ENCODE assay signal across 11 cellular contexts in the genomic region with DNA sequence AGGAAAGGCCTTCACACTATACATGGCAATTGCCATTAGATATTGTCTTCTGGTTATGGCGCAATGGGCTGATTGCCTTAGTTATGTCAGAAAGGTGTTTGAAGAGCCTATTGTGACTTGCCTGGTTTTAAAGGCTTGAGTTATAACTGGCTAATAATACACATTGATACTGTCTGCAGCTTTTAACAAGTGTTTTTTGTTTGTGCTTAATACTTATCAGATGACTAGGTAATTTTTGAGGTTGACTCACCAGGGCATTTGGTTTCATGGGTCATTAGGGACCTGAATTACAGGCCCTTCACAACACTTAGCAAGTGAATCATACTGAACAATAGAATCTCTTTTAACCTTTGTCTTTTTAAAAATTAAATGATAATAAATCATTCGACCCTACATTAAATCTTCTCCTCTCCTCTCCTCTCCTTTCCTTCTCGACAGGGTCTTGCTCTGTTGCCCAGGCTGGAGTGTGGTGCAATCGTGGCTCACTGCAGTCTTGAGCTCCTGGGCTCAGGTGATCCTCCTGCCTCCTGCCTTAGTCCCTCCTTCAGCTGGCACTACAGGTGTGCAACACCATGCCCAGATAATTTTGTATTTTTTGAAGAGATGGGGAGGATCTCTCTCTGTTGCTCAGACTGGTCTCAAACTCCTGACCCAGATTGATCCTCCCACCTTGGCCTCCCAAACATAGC.
DNase-seq lines count a peak whose midpoint lies in the region; ATAC-seq and TF ChIP-seq lines count a peak whose summit lies in the region.
"Had no signal": no experiment of that assay in that cellular context is flagged by ENCODE, and none has a peak within 500 bp of the region (broad histone marks: within the 10 kb centered on the region; RNA-seq: fewer than 3 reads in every experiment).

No MANE protein-coding gene starts in this region.

- no peak overlapping the region for H3K9ac ChIP-seq in HCT116 (ENCODE audit: low read length)
- no peak overlapping the region for H3K9ac ChIP-seq in adipocyte (ENCODE audit: low read length)

- H3K4me2 ChIP-seq in HCT116 (ENCODE audit: low read length): peak overlapping the region; percentile 38

- no peak overlapping the region for H3K27ac ChIP-seq in HCT116 (ENCODE audit: low read depth, low read length)
- H3K27ac ChIP-seq: cardiac muscle cell had no signal

- H3K9me3 ChIP-seq in HCT116 (ENCODE audit: control insufficient read depth in 1 of 2, insufficient read depth in 1 of 2, low read depth in 1 of 2, low read length in 2 of 2): no peaks in the 10 kb centered on the region
- no peaks in the 10 kb centered on the region for H3K9me3 ChIP-seq in adipocyte (ENCODE audit: control insufficient read depth, low read length)
- no peaks in the 10 kb centered on the region for H3K9me3 ChIP-seq in HAP-1

- no peaks in the 10 kb centered on the region for H3K79me2 ChIP-seq in HCT116 (ENCODE audit: insufficient read depth, low read length)

- TF ChIP-seq CTCF in AG04449 (IDR thresholded peaks at IDR 0.05; ENCODE audit: insufficient read depth, low read length, missing control alignments) (no peak), HCT116 (IDR thresholded peaks at IDR 0.05 in 2 of 3, conservative IDR thresholded peaks at IDR 0.05 in 1 of 3; ENCODE audit: borderline replicate concordance in 1 of 3, insufficient read depth in 1 of 3, low read depth in 2 of 3, low read length in 2 of 3) (no peak)

- peak; percentile 26 for DNase-seq in AG04449 (ENCODE audit: low read depth, low spot score)
- DNase-seq in HCT116 (ENCODE audit: low read depth, low spot score): peak; percentile 75
- DNase-seq in adipocyte (ENCODE audit: low read depth): peak; percentile 63
- DNase-seq in iris pigment epithelial cell (ENCODE audit: low read depth): peak; percentile 74
- DNase-seq in NCI-H526 (lab: John Stamatoyannopoulos, UW): no peak
- DNase-seq in HAP-1 (ENCODE audit: low spot score in 2 of 2): no peak
- DNase-seq in SKM-1 (lab: John Stamatoyannopoulos, UW; ENCODE audit: unreplicated experiment): no peak
- no peak for DNase-seq in activated CD8-positive, alpha-beta memory T cell treated with anti-CD3 and anti-CD28 coated beads, Interleukin-2, amount 50 U/mL, for 4 hours
- DNase-seq: COR-L47, NCI-H2107 had no signal

- CTCF ChIA-PET in AG04449 (lab: Yijun Ruan, JAX): no interaction called here
- CTCF ChIA-PET in HCT116 (lab: Charles Lee): no interaction called here

- H3K36me3 ChIP-seq in HCT116 (ENCODE audit: control insufficient read depth in 1 of 2, insufficient read depth in 2 of 2, low read length in 2 of 2) (no peaks in the 10 kb centered on the region), adipocyte (ENCODE audit: control insufficient read depth, insufficient read depth, low read length, severe bottlenecking) (no peaks in the 10 kb centered on the region), HAP-1 (replicated peaks) (no peaks in the 10 kb centered on the region)
- H3K36me3 ChIP-seq: cardiac muscle cell had no signal

- H3K4me3 ChIP-seq in AG04449 (ENCODE audit: low read depth, low read length) (no peak overlapping the region), HCT116 (replicated peaks in 1 of 2; ENCODE audit: low read depth in 1 of 2, low read length in 2 of 2) (no peak overlapping the region), adipocyte (ENCODE audit: low read length) (no peak overlapping the region), HAP-1 (no peak overlapping the region)
- H3K4me3 ChIP-seq: cardiac muscle cell had no signal

- peak; percentile 65 for ATAC-seq in HCT116

- intact Hi-C loops in HCT116 (cut with micrococcal nuclease): loop anchor here (5.0 kb wide), 1 partner anchor 271 kb away; no protein-coding TSS in a partner anchor

- no TSS peak for BruUV-seq in HCT116 (replicated peaks; lab: Mats Ljungman, UMichigan)

- in situ Hi-C loops in HAP-1 (cut with MboI; ENCODE audit: low sequenced_read_pairs): no loop called here

- H3K9me2 ChIP-seq in HCT116 (ENCODE audit: insufficient read depth): no peaks in the 10 kb centered on the region

- RAD21 ChIA-PET in HCT116 (lab: Charles Lee; ENCODE audit: low non-redundant PET in 1 of 2, low total read pairs in 2 of 2, uncharacterized antibody in 2 of 2, unreplicated experiment in 2 of 2): no interaction called here

- POLR2A ChIA-PET in AG04449 (lab: Yijun Ruan, JAX): no interaction called here
- POLR2A ChIA-PET in HCT116 (lab: Charles Lee): no interaction called here

- H3K27me3 ChIP-seq in HCT116 (ENCODE audit: insufficient read depth, low read length) (no peaks in the 10 kb centered on the region), adipocyte (replicated peaks; ENCODE audit: control insufficient read depth, insufficient read depth, low read length) (no peaks in the 10 kb centered on the region), HAP-1 (ENCODE audit: low read depth) (no peaks in the 10 kb centered on the region)
- H3K27me3 ChIP-seq: cardiac muscle cell had no signal

- H2AFZ ChIP-seq in HCT116 (ENCODE audit: low read depth, low read length, poor library complexity, severe bottlenecking): no peak overlapping the region

- no peak for TF ChIP-seq RAD21 in HCT116 (IDR thresholded peaks at IDR 0.05; ENCODE audit: low read depth)

- H3K4me1 ChIP-seq in HCT116 (ENCODE audit: control insufficient read depth in 1 of 2, insufficient read depth in 2 of 2, low read length in 2 of 2) (peaks cover 13 to 53% of the 10 kb centered on the region in 2 experiments), adipocyte (ENCODE audit: control insufficient read depth, insufficient read depth, low read length) (peaks cover 32% of the 10 kb centered on the region), HAP-1 (no peaks in the 10 kb centered on the region)

- no peak for TF ChIP-seq POLR2A in HCT116 (IDR thresholded peaks at IDR 0.05; ENCODE audit: borderline replicate concordance, extremely low read depth, insufficient read depth, insufficient read length)

- no peaks in the 10 kb centered on the region for H4K20me1 ChIP-seq in HCT116 (ENCODE audit: insufficient read depth)

TF ChIP-seq in HCT116, 20 proteins besides CTCF, POLR2A, EP300 and RAD21 (continues in another document):
- TF ChIP-seq SP1 (IDR thresholded peaks at IDR 0.05; ENCODE audit: low read depth) (peak; percentile 62; the same call in 1 of the 2 replicates), YY1 (IDR thresholded peaks at IDR 0.05; ENCODE audit: extremely low read depth, insufficient replicate concordance, low read depth, low read length) (no peak), EGR1 (IDR thresholded peaks at IDR 0.05; ENCODE audit: low read depth) (no peak), SIN3A (IDR thresholded peaks at IDR 0.05; ENCODE audit: low read depth) (no peak), EZH2phosphoT487 (IDR thresholded peaks at IDR 0.05; ENCODE audit: borderline replicate concordance) (no peak), ZNF274 (IDR thresholded peaks at IDR 0.05; ENCODE audit: low read depth, low read length) (no peak), POLR2AphosphoS5 (IDR thresholded peaks at IDR 0.05; ENCODE audit: low read depth, low read length) (no peak), JUND (IDR thresholded peaks at IDR 0.05) (peak; percentile 81), CEBPB (IDR thresholded peaks at IDR 0.05; ENCODE audit: low read depth) (peak; percentile 93), ZFX (IDR thresholded peaks at IDR 0.05) (no peak), ELF1 (IDR thresholded peaks at IDR 0.05; ENCODE audit: borderline replicate concordance, low read depth) (no peak), TCF7L2 (IDR thresholded peaks at IDR 0.05; ENCODE audit: borderline replicate concordance, extremely low read depth, insufficient read depth, insufficient read length) (no peak), SRF (IDR thresholded peaks at IDR 0.05; ENCODE audit: low read depth) (no peak; the same call in 1 of the 2 replicates), CBX3 (IDR thresholded peaks at IDR 0.05; ENCODE audit: low read depth) (peak; percentile 53; the same call in 1 of the 2 replicates), FOSL1 (IDR thresholded peaks at IDR 0.05; ENCODE audit: low read depth) (peak; percentile 81)
- TF ChIP-seq, protein P1, sequence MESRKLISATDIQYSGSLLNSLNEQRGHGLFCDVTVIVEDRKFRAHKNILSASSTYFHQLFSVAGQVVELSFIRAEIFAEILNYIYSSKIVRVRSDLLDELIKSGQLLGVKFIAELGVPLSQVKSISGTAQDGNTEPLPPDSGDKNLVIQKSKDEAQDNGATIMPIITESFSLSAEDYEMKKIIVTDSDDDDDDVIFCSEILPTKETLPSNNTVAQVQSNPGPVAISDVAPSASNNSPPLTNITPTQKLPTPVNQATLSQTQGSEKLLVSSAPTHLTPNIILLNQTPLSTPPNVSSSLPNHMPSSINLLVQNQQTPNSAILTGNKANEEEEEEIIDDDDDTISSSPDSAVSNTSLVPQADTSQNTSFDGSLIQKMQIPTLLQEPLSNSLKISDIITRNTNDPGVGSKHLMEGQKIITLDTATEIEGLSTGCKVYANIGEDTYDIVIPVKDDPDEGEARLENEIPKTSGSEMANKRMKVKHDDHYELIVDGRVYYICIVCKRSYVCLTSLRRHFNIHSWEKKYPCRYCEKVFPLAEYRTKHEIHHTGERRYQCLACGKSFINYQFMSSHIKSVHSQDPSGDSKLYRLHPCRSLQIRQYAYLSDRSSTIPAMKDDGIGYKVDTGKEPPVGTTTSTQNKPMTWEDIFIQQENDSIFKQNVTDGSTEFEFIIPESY (IDR thresholded peaks at IDR 0.05; ENCODE audit: extremely low read depth, insufficient replicate concordance, low read length): no peak
- TF ChIP-seq, protein P2, sequence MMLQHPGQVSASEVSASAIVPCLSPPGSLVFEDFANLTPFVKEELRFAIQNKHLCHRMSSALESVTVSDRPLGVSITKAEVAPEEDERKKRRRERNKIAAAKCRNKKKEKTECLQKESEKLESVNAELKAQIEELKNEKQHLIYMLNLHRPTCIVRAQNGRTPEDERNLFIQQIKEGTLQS (IDR thresholded peaks at IDR 0.05): no peak
- TF ChIP-seq, protein P3, sequence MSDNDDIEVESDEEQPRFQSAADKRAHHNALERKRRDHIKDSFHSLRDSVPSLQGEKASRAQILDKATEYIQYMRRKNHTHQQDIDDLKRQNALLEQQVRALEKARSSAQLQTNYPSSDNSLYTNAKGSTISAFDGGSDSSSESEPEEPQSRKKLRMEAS (IDR thresholded peaks at IDR 0.05): no peak; the same call in 1 of the 2 replicates

Comparison
In these comparisons a context has a peak if more than half of its experiments do, and no peak if none do; other contexts are left out.
1. DNase-seq: peak in AG04449 (single experiment), HCT116 (single experiment), adipocyte (single experiment) and iris pigment epithelial cell (single experiment); none in NCI-H526 (0 of 2), HAP-1 (0 of 2), SKM-1 (single experiment) and activated CD8-positive, alpha-beta memory T cell treated with anti-CD3 and anti-CD28 coated beads, Interleukin-2, amount 50 U/mL, for 4 hours (single experiment).